ENCODE assay signal across 10 cellular contexts in genomic region chr10:91711885-91712284, GRCh38.
A peak's percentile ranks its signal among the peaks of the same experiment; 100 is the strongest.
DNase-seq lines count a peak whose midpoint lies in the region; ATAC-seq, FAIRE-seq and TF ChIP-seq lines count a peak whose summit lies in the region.
"Had no signal": no experiment of that assay in that cellular context is flagged by ENCODE, and none has a peak within 500 bp of the region (broad histone marks: within the 10 kb centered on the region; RNA-seq: fewer than 3 reads in every experiment).

No MANE protein-coding gene starts in this region.

- no peaks in the 10 kb centered on the region for H3K27me3 Mint-ChIP-seq in glutamatergic neuron (ENCODE audit: unreplicated experiment)

- no peak overlapping the region for H3K27ac ChIP-seq in adrenal gland

- ATAC-seq in GM21528 (IDR thresholded peaks at IDR 0.05; ENCODE audit: low FRiP score, unreplicated experiment) (peak; percentile 75), HG03159 (IDR thresholded peaks at IDR 0.05; ENCODE audit: unreplicated experiment) (peak; percentile 57), GM21360 (IDR thresholded peaks at IDR 0.05; ENCODE audit: unreplicated experiment) (no peak)
- ATAC-seq: activated T-cell treated with anti-CD3 and anti-CD28 coated beads, Interleukin-2, amount 50 U/mL, for 72 hours had no signal

- no peak for TF ChIP-seq CTCF in glutamatergic neuron (IDR thresholded peaks at IDR 0.05; ENCODE audit: partially characterized antibody, unreplicated experiment)
- no peak for TF ChIP-seq CTCF in adrenal gland (IDR thresholded peaks at IDR 0.05)

- no peak overlapping the region for H3K4me3 ChIP-seq in adrenal gland

- no peaks in the 10 kb centered on the region for H3K9me3 ChIP-seq in adrenal gland (replicated peaks in 1 of 3)

- peaks cover 16% of the 10 kb centered on the region for H3K4me1 Mint-ChIP-seq in glutamatergic neuron (ENCODE audit: low read depth, unreplicated experiment)

- no peak for DNase-seq in GM18507 (ENCODE audit: extremely low spot score, insufficient read length, low read depth)
- DNase-seq in glutamatergic neuron: no peak
- no peak for DNase-seq in adrenal gland
- no peak for DNase-seq in iPS-NIHi11 (ENCODE audit: low spot score)
- DNase-seq in GM12892 (ENCODE audit: insufficient read length): no peak
- DNase-seq: activated T-cell treated with anti-CD3 and anti-CD28 coated beads, Interleukin-2, amount 50 U/mL, for 72 hours; posterior cingulate gyrus had no signal

- H3K27ac Mint-ChIP-seq in glutamatergic neuron (ENCODE audit: unreplicated experiment): peak overlapping the region; percentile 83
- H3K27ac Mint-ChIP-seq: activated T-cell treated with anti-CD3 and anti-CD28 coated beads, Interleukin-2, amount 50 U/mL, for 72 hours had no signal

- H3K9me3 Mint-ChIP-seq in glutamatergic neuron (ENCODE audit: unreplicated experiment): peaks cover 1% of the 10 kb centered on the region
- H3K9me3 Mint-ChIP-seq: activated T-cell treated with anti-CD3 and anti-CD28 coated beads, Interleukin-2, amount 50 U/mL, for 72 hours had no signal

- no peaks in the 10 kb centered on the region for H3K27me3 ChIP-seq in adrenal gland

- H3K4me1 ChIP-seq in adrenal gland (replicated peaks in 1 of 2): peaks cover 0 to 5% of the 10 kb centered on the region in 2 donors

- no peaks in the 10 kb centered on the region for H3K36me3 ChIP-seq in adrenal gland (replicated peaks in 1 of 2)

- FAIRE-seq in GM18507 (lab: Jason Lieb, UNC) (peak; percentile 62), GM12892 (lab: Jason Lieb, UNC) (no peak)

- H3K36me3 Mint-ChIP-seq in glutamatergic neuron (ENCODE audit: unreplicated experiment): peaks cover 5% of the 10 kb centered on the region

- no peak overlapping the region for H3K4me3 Mint-ChIP-seq in glutamatergic neuron (ENCODE audit: unreplicated experiment)
- H3K4me3 Mint-ChIP-seq: activated T-cell treated with anti-CD3 and anti-CD28 coated beads, Interleukin-2, amount 50 U/mL, for 72 hours had no signal

- intact Hi-C loops in adrenal gland (cut with DNase I): no loop called here

- TF ChIP-seq POLR2A in adrenal gland (IDR thresholded peaks at IDR 0.05): no peak
- TF ChIP-seq POLR2A in GM12892 (IDR thresholded peaks at IDR 0.05; ENCODE audit: low read depth, low read length): no peak
